ENCODE assay signal across 1 cellular context in genomic region chr9:32545884-32546283, GRCh38.
TF ChIP-seq lines count a peak whose summit lies in the region.

No MANE protein-coding gene starts in this region.

TF ChIP-seq in GM23338, 12 proteins besides CTCF, POLR2A, EP300 and RAD21 (continued from another document):
- TF ChIP-seq ETS1 (IDR thresholded peaks at IDR 0.05) = no peak
- no peak for TF ChIP-seq ZNF462 (CRISPR knock-in tag; IDR thresholded peaks at IDR 0.05)
- TF ChIP-seq JUNB (IDR thresholded peaks at IDR 0.05; ENCODE audit: unreplicated experiment) = no peak
- no peak for TF ChIP-seq ZNF114 (CRISPR knock-in tag; IDR thresholded peaks at IDR 0.05)
- TF ChIP-seq EZH2 (IDR thresholded peaks at IDR 0.05; ENCODE audit: low read depth, unreplicated experiment) = no peak
- TF ChIP-seq EZH2phosphoT487 (IDR thresholded peaks at IDR 0.05; ENCODE audit: unreplicated experiment) = no peak
- no peak for TF ChIP-seq STAT1 (IDR thresholded peaks at IDR 0.05; ENCODE audit: unreplicated experiment)
- TF ChIP-seq NANOG (IDR thresholded peaks at IDR 0.05; ENCODE audit: borderline replicate concordance) = no peak
- TF ChIP-seq REST (IDR thresholded peaks at IDR 0.05; ENCODE audit: unreplicated experiment) = no peak
